Comparison of ENCODE assay signal across 10 cellular contexts in the genomic region with DNA sequence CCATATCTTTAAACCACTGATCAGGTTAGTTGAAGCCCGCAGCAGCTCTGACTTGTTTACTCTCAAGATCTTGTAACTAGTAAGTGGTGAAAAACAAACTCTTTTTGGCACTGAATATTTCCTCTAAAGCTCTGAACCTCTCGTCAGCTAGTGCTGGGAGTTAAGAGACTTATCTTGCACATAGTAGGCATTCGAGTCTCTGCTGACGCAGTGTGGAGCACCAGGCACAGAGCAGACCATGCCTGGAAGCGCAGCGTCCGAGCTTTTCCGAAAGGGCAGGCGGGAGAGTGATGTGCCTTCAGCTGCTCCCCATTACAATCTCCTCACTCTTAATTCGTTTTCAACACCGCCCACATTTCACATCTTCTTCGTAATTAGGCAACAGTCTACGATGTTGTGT.
DNase-seq lines count a peak whose midpoint lies in the region; ATAC-seq, FAIRE-seq and TF ChIP-seq lines count a peak whose summit lies in the region.
"Had no signal": no experiment of that assay in that cellular context is flagged by ENCODE, and none has a peak within 500 bp of the region (broad histone marks: within the 10 kb centered on the region; RNA-seq: fewer than 3 reads in every experiment).

No MANE protein-coding gene starts in this region.

- peaks cover 0 to 20% (median 9%) of the 10 kb centered on the region in 4 donors for H3K4me1 Mint-ChIP-seq in CD4-positive, CD25-positive, alpha-beta regulatory T cell
- peaks cover 88% of the 10 kb centered on the region for H3K4me1 Mint-ChIP-seq in HFFc6 (ENCODE audit: low read depth)

- H3K9me3 Mint-ChIP-seq in CD4-positive, CD25-positive, alpha-beta regulatory T cell = no peaks in the 10 kb centered on the region
- H3K9me3 Mint-ChIP-seq in HFFc6 = no peaks in the 10 kb centered on the region

- no peaks in the 10 kb centered on the region for H3K9me3 ChIP-seq in CD4-positive, CD25-positive, alpha-beta regulatory T cell (ENCODE audit: control insufficient read depth in 2 of 2, low read length in 2 of 2)
- H3K9me3 ChIP-seq in mammary epithelial cell (replicated peaks; ENCODE audit: insufficient read depth, low read length) (no peaks in the 10 kb centered on the region), prostate gland (no peaks in the 10 kb centered on the region)
- H3K9me3 ChIP-seq: HAP-1 had no signal

- H3K36me3 Mint-ChIP-seq in CD4-positive, CD25-positive, alpha-beta regulatory T cell = peaks cover 32% of the 10 kb centered on the region
- H3K36me3 Mint-ChIP-seq in HFFc6 (ENCODE audit: low read depth) = peaks cover 17% of the 10 kb centered on the region

- TF ChIP-seq CTCF in HFFc6 (IDR thresholded peaks at IDR 0.05) (no peak), mammary epithelial cell (conservative IDR thresholded peaks at IDR 0.05 in 1 of 2, IDR thresholded peaks at IDR 0.05 in 1 of 2; ENCODE audit: extremely low read depth in 1 of 2, insufficient read depth in 1 of 2, low read depth in 1 of 2, low read length in 2 of 2) (no peak), prostate gland (IDR thresholded peaks at IDR 0.05) (no peak)

- 94% methylated on average over 11 of the region's 13 CpGs for WGBS in mammary epithelial cell (ENCODE audit: low coverage, missing lambda C conversion rate)
- WGBS in prostate gland = 74% methylated on average over 13 of the region's 13 CpGs

- peaks cover 43% of the 10 kb centered on the region for H3K36me3 ChIP-seq in CD4-positive, CD25-positive, alpha-beta regulatory T cell (ENCODE audit: control insufficient read depth, insufficient read depth, low read length)
- H3K36me3 ChIP-seq in mammary epithelial cell (ENCODE audit: insufficient read depth, low read length) (peaks cover 7% of the 10 kb centered on the region), prostate gland (no peaks in the 10 kb centered on the region)

- TF ChIP-seq POLR2A in prostate gland (IDR thresholded peaks at IDR 0.05) (no peak), H54 (IDR thresholded peaks at IDR 0.05; ENCODE audit: low read depth, low read length) (no peak)

- H3K4me3 Mint-ChIP-seq in CD4-positive, CD25-positive, alpha-beta regulatory T cell = peak overlapping the region in 1 of 4 donors; percentile 41
- peak overlapping the region; percentile 56; the same call in 1 of the 2 replicates for H3K4me3 Mint-ChIP-seq in HFFc6

- H3K27ac Mint-ChIP-seq in CD4-positive, CD25-positive, alpha-beta regulatory T cell = peak overlapping the region in 1 of 3 donors; percentile 62
- H3K27ac Mint-ChIP-seq in HFFc6 = peak overlapping the region; percentile 90

- peak overlapping the region; percentile 21 for H3K4me2 ChIP-seq in mammary epithelial cell (ENCODE audit: insufficient read depth, low read depth, low read length)

- no peak for DNase-seq in CD4-positive, CD25-positive, alpha-beta regulatory T cell
- no peak for DNase-seq in HFFc6
- DNase-seq in mammary epithelial cell = no peak
- DNase-seq in prostate gland (ENCODE audit: low spot score) = no peak
- DNase-seq in NCI-H69 (lab: John Stamatoyannopoulos, UW) = no peak
- DNase-seq in SIG-M5 (lab: John Stamatoyannopoulos, UW) = no peak
- no peak for DNase-seq in left lobe of liver (ENCODE audit: low spot score)
- DNase-seq in H54 (ENCODE audit: insufficient read length, low spot score) = no peak
- DNase-seq: NCI-H2029 treated with DMSO at 0.1 percent for 48 hours had no signal

- H3K27me3 ChIP-seq in CD4-positive, CD25-positive, alpha-beta regulatory T cell (ENCODE audit: control insufficient read depth, insufficient read depth, low read length) = no peaks in the 10 kb centered on the region
- no peaks in the 10 kb centered on the region for H3K27me3 ChIP-seq in mammary epithelial cell (ENCODE audit: insufficient read depth, low read length)
- no peaks in the 10 kb centered on the region for H3K27me3 ChIP-seq in prostate gland (replicated peaks; ENCODE audit: insufficient read depth)

- H3K27me3 Mint-ChIP-seq in CD4-positive, CD25-positive, alpha-beta regulatory T cell = no peaks in the 10 kb centered on the region
- H3K27me3 Mint-ChIP-seq in HFFc6 (ENCODE audit: insufficient read depth) = no peaks in the 10 kb centered on the region; the same call in 1 of the 2 replicates

- ATAC-seq in CD4-positive, CD25-positive, alpha-beta regulatory T cell (ENCODE audit: low read depth in 2 of 2) = peak in 1 of 2 donors; percentile 7
- no peak for ATAC-seq in left lobe of liver

- H3K27ac ChIP-seq in CD4-positive, CD25-positive, alpha-beta regulatory T cell (ENCODE audit: insufficient read depth, low read length, poor library complexity, severe bottlenecking) = no peak overlapping the region
- H3K27ac ChIP-seq in mammary epithelial cell (ENCODE audit: insufficient read depth, low read depth, low read length) = peak overlapping the region; percentile 14
- peak overlapping the region; percentile 25 to 49 for H3K27ac ChIP-seq in prostate gland

- H3K4me1 ChIP-seq in CD4-positive, CD25-positive, alpha-beta regulatory T cell (ENCODE audit: control insufficient read depth, insufficient read depth, low read length, poor library complexity, severe bottlenecking) = no peaks in the 10 kb centered on the region
- peaks cover 35% of the 10 kb centered on the region for H3K4me1 ChIP-seq in mammary epithelial cell (ENCODE audit: insufficient read depth, low read length)
- H3K4me1 ChIP-seq in prostate gland (replicated peaks) = peaks cover 5% of the 10 kb centered on the region
- H3K4me1 ChIP-seq: HAP-1 had no signal

- CTCF ChIA-PET in mammary epithelial cell (lab: Charles Lee; ENCODE audit: low non-redundant PET) = interaction anchor here (0.7 kb wide), 1 partner anchor 146 kb away, joined by 3 read pairs; no protein-coding TSS in a partner anchor

- no peaks in the 10 kb centered on the region for H3K79me2 ChIP-seq in mammary epithelial cell (ENCODE audit: insufficient read depth, low read length)

- FAIRE-seq in H54 (lab: Jason Lieb, UNC) = no peak

- dilution Hi-C loops in mammary epithelial cell (cut with HindIII; ENCODE audit: low sequenced_read_pairs) = no loop called here

- in situ Hi-C loops in mammary epithelial cell (cut with MboI; ENCODE audit: low sequenced_read_pairs in 2 of 2) = loop anchor here in 1 of 2 donors (10.0 kb wide), 2 partner anchors 176 to 336 kb away; no protein-coding TSS in a partner anchor

- H4K20me1 ChIP-seq in mammary epithelial cell (ENCODE audit: insufficient read depth, low read length) = no peaks in the 10 kb centered on the region

- intact Hi-C loops in mammary epithelial cell (cut with micrococcal nuclease) = loop anchor here (1.0 kb wide), 1 partner anchor 13 kb away; no protein-coding TSS in a partner anchor
- intact Hi-C loops in prostate gland (cut with DNase I) = loop anchor here (5.0 kb wide), 1 partner anchor 42 kb away; no protein-coding TSS in a partner anchor

- H2AFZ ChIP-seq in mammary epithelial cell (ENCODE audit: low read depth, low read length) = no peak overlapping the region

- no TSS peak for BruUV-seq in mammary epithelial cell (replicated peaks; lab: Mats Ljungman, UMichigan)

- H3K9ac ChIP-seq in mammary epithelial cell (ENCODE audit: insufficient read depth, low read length) = no peak overlapping the region

- peak overlapping the region; percentile 22 for H3K4me3 ChIP-seq in CD4-positive, CD25-positive, alpha-beta regulatory T cell (ENCODE audit: low read depth, low read length)
- H3K4me3 ChIP-seq in mammary epithelial cell (replicated peaks in 1 of 3; ENCODE audit: insufficient read depth in 1 of 3, low read depth in 2 of 3, low read length in 3 of 3) (no peak overlapping the region), prostate gland (no peak overlapping the region)
- H3K4me3 ChIP-seq: HAP-1 had no signal
